19 cellular contexts compared by ENCODE assay signal in the genomic region with DNA sequence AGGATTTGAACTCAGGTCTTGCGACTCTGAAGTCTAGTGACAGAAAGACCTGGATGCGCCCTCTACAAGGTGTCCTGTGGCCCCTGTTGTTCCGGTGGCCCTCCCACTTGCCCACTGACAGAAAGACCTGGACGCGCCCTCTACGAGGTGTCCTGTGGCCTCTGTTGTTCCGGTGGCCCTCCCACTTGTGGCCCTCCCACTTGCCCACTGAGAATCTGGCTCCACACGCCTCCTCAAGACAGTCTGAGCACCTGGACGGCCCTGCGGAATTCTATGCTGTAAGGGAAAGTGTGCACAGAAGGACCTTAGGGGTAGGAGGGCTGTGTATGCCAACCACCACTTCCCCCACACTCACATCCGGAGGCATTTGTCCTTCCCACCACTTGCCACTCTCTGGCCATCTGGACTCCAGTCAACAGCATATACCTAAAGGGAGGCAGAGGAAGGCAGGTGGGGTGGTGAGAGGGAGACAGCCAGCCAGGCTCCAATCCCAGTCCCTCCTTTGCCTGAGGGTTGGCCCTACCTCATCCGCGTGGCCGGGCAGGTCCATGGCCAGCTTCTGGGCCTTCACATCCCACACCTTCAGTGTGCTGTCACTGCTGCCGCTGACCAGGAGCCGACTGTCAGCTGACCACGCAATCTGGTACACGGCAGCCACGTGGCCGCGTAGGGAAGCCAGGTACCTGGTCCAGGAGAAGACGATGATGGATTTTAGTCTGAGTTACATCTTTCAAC. TPM values are rescaled to one million over a fixed set of nuclear protein-coding genes. Genes with fewer than 3 reads are reported as not detected.
DNase-seq lines count a peak whose midpoint lies in the region; ATAC-seq, FAIRE-seq and TF ChIP-seq lines count a peak whose summit lies in the region.
"Had no signal": no experiment of that assay in that cellular context is flagged by ENCODE, and none has a peak within 500 bp of the region (broad histone marks: within the 10 kb centered on the region; RNA-seq: fewer than 3 reads in every experiment).

No MANE protein-coding gene starts in this region.

- no peaks in the 10 kb centered on the region for H3K9me3 Mint-ChIP-seq in activated naive CD8-positive, alpha-beta T cell treated with anti-CD3 and anti-CD28 coated beads, Interleukin-2, amount 10 ng/mL, durations not matched to agents 7 days and 5 days
- no peaks in the 10 kb centered on the region for H3K9me3 Mint-ChIP-seq in activated naive CD8-positive, alpha-beta T cell treated with anti-CD3 and anti-CD28 coated beads, Interleukin-2, amount 50 U/mL, for 24 hours
- no peaks in the 10 kb centered on the region for H3K9me3 Mint-ChIP-seq in stimulated activated memory B cell treated with anti-CD40 and anti-IgM and Interleukin-4, amounts not matched to agents 10 μg/mL and 1 μg/mL and 100 μg/mL, for 72 hours
- no peaks in the 10 kb centered on the region for H3K9me3 Mint-ChIP-seq in CD4-positive, alpha-beta memory T cell
- no peaks in the 10 kb centered on the region for H3K9me3 Mint-ChIP-seq in activated naive CD4-positive, alpha-beta T cell treated with anti-CD3 and anti-CD28 coated beads, Interleukin-2, amount 50 U/mL, for 72 hours

- peaks cover 19% of the 10 kb centered on the region for H3K36me3 Mint-ChIP-seq in activated naive CD8-positive, alpha-beta T cell treated with anti-CD3 and anti-CD28 coated beads, Interleukin-2, amount 10 ng/mL, durations not matched to agents 7 days and 5 days
- peaks cover 50% of the 10 kb centered on the region for H3K36me3 Mint-ChIP-seq in activated naive CD8-positive, alpha-beta T cell treated with anti-CD3 and anti-CD28 coated beads, Interleukin-2, amount 50 U/mL, for 24 hours (ENCODE audit: low read depth)
- peaks cover 54% of the 10 kb centered on the region for H3K36me3 Mint-ChIP-seq in stimulated activated memory B cell treated with anti-CD40 and anti-IgM and Interleukin-4, amounts not matched to agents 10 μg/mL and 1 μg/mL and 100 μg/mL, for 72 hours
- peaks cover 26 to 72% of the 10 kb centered on the region in 2 donors for H3K36me3 Mint-ChIP-seq in CD4-positive, alpha-beta memory T cell
- no peaks in the 10 kb centered on the region for H3K36me3 Mint-ChIP-seq in activated naive CD4-positive, alpha-beta T cell treated with anti-CD3 and anti-CD28 coated beads, Interleukin-2, amount 50 U/mL, for 72 hours

- H3K27ac Mint-ChIP-seq in activated naive CD8-positive, alpha-beta T cell treated with anti-CD3 and anti-CD28 coated beads, Interleukin-2, amount 10 ng/mL, durations not matched to agents 7 days and 5 days, result no peak overlapping the region
- H3K27ac Mint-ChIP-seq in activated naive CD8-positive, alpha-beta T cell treated with anti-CD3 and anti-CD28 coated beads, Interleukin-2, amount 50 U/mL, for 24 hours, result no peak overlapping the region
- H3K27ac Mint-ChIP-seq in stimulated activated memory B cell treated with anti-CD40 and anti-IgM and Interleukin-4, amounts not matched to agents 10 μg/mL and 1 μg/mL and 100 μg/mL, for 72 hours, result peak overlapping the region; percentile 23
- H3K27ac Mint-ChIP-seq in CD4-positive, alpha-beta memory T cell, result no peak overlapping the region
- peak overlapping the region in 1 of 2 donors; percentile 50 for H3K27ac Mint-ChIP-seq in activated naive CD4-positive, alpha-beta T cell treated with anti-CD3 and anti-CD28 coated beads, Interleukin-2, amount 50 U/mL, for 72 hours

- no peak overlapping the region for H3K4me3 Mint-ChIP-seq in activated naive CD8-positive, alpha-beta T cell treated with anti-CD3 and anti-CD28 coated beads, Interleukin-2, amount 10 ng/mL, durations not matched to agents 7 days and 5 days
- H3K4me3 Mint-ChIP-seq in activated naive CD8-positive, alpha-beta T cell treated with anti-CD3 and anti-CD28 coated beads, Interleukin-2, amount 50 U/mL, for 24 hours, result no peak overlapping the region
- H3K4me3 Mint-ChIP-seq in stimulated activated memory B cell treated with anti-CD40 and anti-IgM and Interleukin-4, amounts not matched to agents 10 μg/mL and 1 μg/mL and 100 μg/mL, for 72 hours, result no peak overlapping the region
- H3K4me3 Mint-ChIP-seq in CD4-positive, alpha-beta memory T cell, result no peak overlapping the region

- no peak for ATAC-seq in activated naive CD8-positive, alpha-beta T cell treated with anti-CD3 and anti-CD28 coated beads, Interleukin-2, amount 10 ng/mL, durations not matched to agents 7 days and 5 days (ENCODE audit: low read depth)
- no peak for ATAC-seq in activated naive CD8-positive, alpha-beta T cell treated with anti-CD3 and anti-CD28 coated beads, Interleukin-2, amount 50 U/mL, for 24 hours
- no peak for ATAC-seq in stimulated activated memory B cell treated with anti-CD40 and anti-IgM and Interleukin-4, amounts not matched to agents 10 μg/mL and 1 μg/mL and 100 μg/mL, for 72 hours
- no peak for ATAC-seq in activated naive CD4-positive, alpha-beta T cell treated with anti-CD3 and anti-CD28 coated beads, Interleukin-2, amount 50 U/mL, for 72 hours
- ATAC-seq in HG03354 (IDR thresholded peaks at IDR 0.05; ENCODE audit: poor library complexity, severe bottlenecking, unreplicated experiment), result no peak
- ATAC-seq: HCT116 had no signal

- no peaks in the 10 kb centered on the region for H3K27me3 ChIP-seq in bronchial epithelial cell (ENCODE audit: control insufficient read depth, insufficient read depth, low read length)
- no peaks in the 10 kb centered on the region for H3K27me3 ChIP-seq in CD4-positive, alpha-beta memory T cell (ENCODE audit: insufficient read depth, low read length)
- H3K27me3 ChIP-seq: BLaER1 had no signal

- H3K9me3 ChIP-seq in CD4-positive, alpha-beta memory T cell (ENCODE audit: control insufficient read depth in 1 of 2, low read length in 2 of 2), result no peaks in the 10 kb centered on the region
- H3K9me3 ChIP-seq: BLaER1 had no signal

- no peaks in the 10 kb centered on the region for H3K4me1 ChIP-seq in CD4-positive, alpha-beta memory T cell (ENCODE audit: insufficient read depth, low read length)
- H3K4me1 ChIP-seq: BLaER1 had no signal

- H3K27ac ChIP-seq in CD4-positive, alpha-beta memory T cell (ENCODE audit: low read depth, low read length), result no peak overlapping the region
- H3K27ac ChIP-seq: 22Rv1, BLaER1, GM23248 had no signal

- peak; percentile 22 for DNase-seq in activated naive CD8-positive, alpha-beta T cell treated with anti-CD3 and anti-CD28 coated beads, Interleukin-2, amount 10 ng/mL, durations not matched to agents 7 days and 5 days
- DNase-seq in activated naive CD8-positive, alpha-beta T cell treated with anti-CD3 and anti-CD28 coated beads, Interleukin-2, amount 50 U/mL, for 24 hours, result no peak
- peak; percentile 6 for DNase-seq in NCI-H524 treated with DMSO at 0.1 percent for 48 hours (lab: John Stamatoyannopoulos, UW)
- DNase-seq in bronchial epithelial cell (ENCODE audit: low read depth), result no peak
- DNase-seq in CD4-positive, alpha-beta memory T cell, result no peak
- no peak for DNase-seq in activated naive CD4-positive, alpha-beta T cell treated with anti-CD3 and anti-CD28 coated beads, Interleukin-2, amount 50 U/mL, for 72 hours (ENCODE audit: low spot score in 2 of 2)
- DNase-seq: AML-193, DMS 273 treated with DMSO at 0.1 percent for 48 hours, GM23248 had no signal

- peaks cover 39% of the 10 kb centered on the region for H3K36me3 ChIP-seq in bronchial epithelial cell (ENCODE audit: control insufficient read depth, insufficient read depth, low read length)
- peaks cover 63% of the 10 kb centered on the region for H3K36me3 ChIP-seq in CD4-positive, alpha-beta memory T cell (ENCODE audit: insufficient read depth, low read length)

- intact Hi-C loops in CD4-positive, alpha-beta memory T cell (cut with micrococcal nuclease), result no loop called here

- TF ChIP-seq CTCF in bronchial epithelial cell (IDR thresholded peaks at IDR 0.05; ENCODE audit: insufficient read depth, low read length, severe bottlenecking), result no peak

- no peaks in the 10 kb centered on the region for H3K27me3 Mint-ChIP-seq in activated naive CD8-positive, alpha-beta T cell treated with anti-CD3 and anti-CD28 coated beads, Interleukin-2, amount 10 ng/mL, durations not matched to agents 7 days and 5 days
- no peaks in the 10 kb centered on the region for H3K27me3 Mint-ChIP-seq in activated naive CD8-positive, alpha-beta T cell treated with anti-CD3 and anti-CD28 coated beads, Interleukin-2, amount 50 U/mL, for 24 hours
- H3K27me3 Mint-ChIP-seq in stimulated activated memory B cell treated with anti-CD40 and anti-IgM and Interleukin-4, amounts not matched to agents 10 μg/mL and 1 μg/mL and 100 μg/mL, for 72 hours, result no peaks in the 10 kb centered on the region
- H3K27me3 Mint-ChIP-seq in CD4-positive, alpha-beta memory T cell, result no peaks in the 10 kb centered on the region

- POLR2A ChIA-PET in activated naive CD8-positive, alpha-beta T cell treated with anti-CD3 and anti-CD28 coated beads, Interleukin-2, amount 10 ng/mL, durations not matched to agents 7 days and 5 days (lab: Charles Lee), result no interaction called here
- POLR2A ChIA-PET in CD4-positive, alpha-beta memory T cell (lab: Charles Lee; ENCODE audit: partially characterized antibody), result interaction anchor here (0.6 kb wide), 1 partner anchor 55 kb away, joined by 4 read pairs; no protein-coding TSS in a partner anchor

- CTCF ChIA-PET in CD4-positive, alpha-beta memory T cell (lab: Charles Lee; ENCODE audit: partially characterized antibody), result no interaction called here

- peak; percentile 7 for FAIRE-seq in bronchial epithelial cell (lab: Jason Lieb, UNC)
- FAIRE-seq: GM18507, H54 had no signal

- H3K4me3 ChIP-seq in bronchial epithelial cell (ENCODE audit: low read depth, low read length), result no peak overlapping the region
- no peak overlapping the region for H3K4me3 ChIP-seq in CD4-positive, alpha-beta memory T cell (ENCODE audit: low read length in 2 of 2)
- H3K4me3 ChIP-seq: BLaER1, GM23248 had no signal

- H3K4me1 Mint-ChIP-seq in activated naive CD8-positive, alpha-beta T cell treated with anti-CD3 and anti-CD28 coated beads, Interleukin-2, amount 10 ng/mL, durations not matched to agents 7 days and 5 days, result no peaks in the 10 kb centered on the region
- no peaks in the 10 kb centered on the region for H3K4me1 Mint-ChIP-seq in activated naive CD8-positive, alpha-beta T cell treated with anti-CD3 and anti-CD28 coated beads, Interleukin-2, amount 50 U/mL, for 24 hours
- H3K4me1 Mint-ChIP-seq in stimulated activated memory B cell treated with anti-CD40 and anti-IgM and Interleukin-4, amounts not matched to agents 10 μg/mL and 1 μg/mL and 100 μg/mL, for 72 hours, result no peaks in the 10 kb centered on the region
- peaks cover 0 to 6% (median 0%) of the 10 kb centered on the region in 4 donors for H3K4me1 Mint-ChIP-seq in CD4-positive, alpha-beta memory T cell

RNA-seq across cellular contexts. Expression of gene NLE1, which starts 9.1 kb away (rescaled TPM):
- 10 to 100 TPM; 13.4 to 17.4 TPM for total RNA-seq in activated naive CD8-positive, alpha-beta T cell treated with anti-CD3 and anti-CD28 coated beads, Interleukin-2, amount 10 ng/mL, durations not matched to agents 7 days and 5 days
- total RNA-seq in bronchial epithelial cell, result 10.2 and 32.4 TPM in 2 replicates
- 10 to 100 TPM; 20.1 to 20.5 TPM for total RNA-seq in CD4-positive, alpha-beta memory T cell
- 1 to 10 TPM; 4.4 to 4.8 TPM for polyA plus RNA-seq in CD4-positive, alpha-beta memory T cell
- 10 to 100 TPM; 17.7 to 35.6 TPM for total RNA-seq in activated naive CD4-positive, alpha-beta T cell treated with anti-CD3 and anti-CD28 coated beads, Interleukin-2, amount 50 U/mL, for 72 hours

RNA-seq across cellular contexts. Expression of gene FNDC8, which starts 11.6 kb away (rescaled TPM):
- total RNA-seq in activated naive CD8-positive, alpha-beta T cell treated with anti-CD3 and anti-CD28 coated beads, Interleukin-2, amount 10 ng/mL, durations not matched to agents 7 days and 5 days, result not detected
- not detected in 2 replicates for total RNA-seq in bronchial epithelial cell
- total RNA-seq in CD4-positive, alpha-beta memory T cell, result not detected
- not detected for polyA plus RNA-seq in CD4-positive, alpha-beta memory T cell
- not detected for total RNA-seq in activated naive CD4-positive, alpha-beta T cell treated with anti-CD3 and anti-CD28 coated beads, Interleukin-2, amount 50 U/mL, for 72 hours
- total RNA-seq: A673, Daoy, GM23248, HT-29 had no signal
- polyA plus RNA-seq: GM23248 had no signal

RNA-seq across cellular contexts. Expression of gene RAD51D, which starts 13.3 kb away (rescaled TPM):
- 10 to 100 TPM; 27.3 to 33.8 TPM for total RNA-seq in activated naive CD8-positive, alpha-beta T cell treated with anti-CD3 and anti-CD28 coated beads, Interleukin-2, amount 10 ng/mL, durations not matched to agents 7 days and 5 days
- 1.4 and 2.4 TPM in 2 replicates for total RNA-seq in bronchial epithelial cell
- total RNA-seq in CD4-positive, alpha-beta memory T cell, result 10 to 100 TPM; 21.5 to 29.2 TPM
- 10 to 100 TPM in 1 of 2 donors, 1 to 10 TPM in 1; 6.1 to 12.0 TPM for polyA plus RNA-seq in CD4-positive, alpha-beta memory T cell
- 10 to 100 TPM; 30.4 TPM for total RNA-seq in activated naive CD4-positive, alpha-beta T cell treated with anti-CD3 and anti-CD28 coated beads, Interleukin-2, amount 50 U/mL, for 72 hours

RNA-seq across cellular contexts. Expression of gene UNC45B, which starts 14.6 kb away (rescaled TPM):
- total RNA-seq in activated naive CD8-positive, alpha-beta T cell treated with anti-CD3 and anti-CD28 coated beads, Interleukin-2, amount 10 ng/mL, durations not matched to agents 7 days and 5 days, result under 1 TPM; 0.14 to 0.20 TPM
- not detected in 2 replicates for total RNA-seq in bronchial epithelial cell
- under 1 TPM; 0.69 to 0.73 TPM for total RNA-seq in CD4-positive, alpha-beta memory T cell
- under 1 TPM; 0.13 to 0.58 TPM for polyA plus RNA-seq in CD4-positive, alpha-beta memory T cell
- under 1 TPM in 1 of 2 donors, not detected in 1; 0.07 TPM for total RNA-seq in activated naive CD4-positive, alpha-beta T cell treated with anti-CD3 and anti-CD28 coated beads, Interleukin-2, amount 50 U/mL, for 72 hours
- total RNA-seq: A673, Daoy, GM23248, HT-29 had no signal
- polyA plus RNA-seq: GM23248 had no signal

Comparison
In these comparisons a context has a peak if more than half of its experiments do, and no peak if none do; other contexts are left out.
1. DNase-seq: peak in activated naive CD8-positive, alpha-beta T cell treated with anti-CD3 and anti-CD28 coated beads, Interleukin-2, amount 10 ng/mL, durations not matched to agents 7 days and 5 days (single experiment) and NCI-H524 treated with DMSO at 0.1 percent for 48 hours (single experiment); none in activated naive CD8-positive, alpha-beta T cell treated with anti-CD3 and anti-CD28 coated beads, Interleukin-2, amount 50 U/mL, for 24 hours (single experiment), bronchial epithelial cell (single experiment), CD4-positive, alpha-beta memory T cell (0 of 5) and activated naive CD4-positive, alpha-beta T cell treated with anti-CD3 and anti-CD28 coated beads, Interleukin-2, amount 50 U/mL, for 72 hours (0 of 2).